ENCODE assay signal across 8 cellular contexts in the genomic region with DNA sequence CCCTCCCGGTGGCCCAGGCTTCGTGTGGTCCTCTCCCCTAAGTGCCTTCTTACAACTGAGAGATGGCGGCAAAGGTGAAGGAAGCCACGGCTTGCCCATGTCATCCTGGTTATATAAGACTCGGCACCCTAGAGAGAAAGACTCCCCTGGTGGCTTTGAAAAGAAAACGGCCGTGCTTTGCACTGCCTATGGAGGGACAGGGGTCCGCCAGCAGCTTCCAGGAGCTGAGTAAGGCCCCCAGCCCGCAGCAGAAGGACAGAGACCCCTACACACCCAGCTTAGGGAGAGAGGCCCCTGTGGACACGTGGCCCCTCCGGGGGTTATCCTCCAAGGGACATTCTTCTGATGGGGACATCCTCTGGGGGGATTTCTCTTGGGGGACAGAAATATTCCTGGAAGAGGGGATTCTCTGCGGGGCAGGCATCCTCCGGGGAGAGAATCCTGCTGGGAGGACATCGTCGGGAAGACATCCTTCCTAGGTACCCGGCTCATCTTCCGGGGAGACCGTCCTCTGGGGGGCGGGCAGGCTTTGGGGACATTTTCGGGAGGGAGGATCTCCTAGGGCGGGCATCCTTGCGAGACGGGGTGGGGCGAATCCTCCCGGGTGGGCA. TPM values are rescaled to one million over a fixed set of nuclear protein-coding genes. Genes with fewer than 3 reads are reported as not detected.
A peak's percentile ranks its signal among the peaks of the same experiment; 100 is the strongest.
DNase-seq lines count a peak whose midpoint lies in the region; ATAC-seq, FAIRE-seq and TF ChIP-seq lines count a peak whose summit lies in the region.

No MANE protein-coding gene starts in this region.

- POLR2A ChIA-PET in A673 (lab: Charles Lee; ENCODE audit: low non-redundant PET): interaction anchor here (0.7 kb wide), 1 partner anchor 10 kb away, joined by 4 read pairs; no protein-coding TSS in a partner anchor
- POLR2A ChIA-PET in activated CD4-positive, alpha-beta memory T cell treated with anti-CD3 and anti-CD28 coated beads for 36 hours (lab: Charles Lee): interaction anchor here (0.6 to 1.6 kb wide), 3 partner anchors 9 to 10 kb away, joined by 3 to 4 read pairs (median 3); no protein-coding TSS in a partner anchor

- H3K36me3 ChIP-seq in A673 (ENCODE audit: insufficient read depth, low read length, poor library complexity, severe bottlenecking): peaks cover 40% of the 10 kb centered on the region

- H3K4me3 ChIP-seq in A673 (ENCODE audit: low read depth, low read length, poor library complexity, severe bottlenecking): peak overlapping the region; percentile 96
- H3K4me3 ChIP-seq in iPS-18c (ENCODE audit: insufficient read depth, low read depth, low read length): peak overlapping the region; percentile 38

- CTCF ChIA-PET in A673 (lab: Charles Lee): no interaction called here
- CTCF ChIA-PET in activated CD4-positive, alpha-beta memory T cell treated with anti-CD3 and anti-CD28 coated beads for 36 hours (lab: Charles Lee): interaction anchor here (1.1 to 2.1 kb wide), 3 partner anchors 12 to 304 kb away, joined by 3 to 6 read pairs (median 3); no protein-coding TSS in a partner anchor

- 0 out of 2 replicates have a peak, but pooled peaks have one; percentile 8 for TF ChIP-seq CTCF in A673 (conservative IDR thresholded peaks at IDR 0.05; ENCODE audit: low read depth, low read length)

- peak overlapping the region; percentile 75 for H3K4me3 Mint-ChIP-seq in activated CD4-positive, alpha-beta memory T cell treated with anti-CD3 and anti-CD28 coated beads for 36 hours

- no peak for FAIRE-seq in GM12891 (lab: Jason Lieb, UNC)

- in situ Hi-C loops in KBM-7 (cut with MboI; ENCODE audit: low pct_unique_long_range_greater_than_20kb, low sequenced_read_pairs): no loop called here

- no peak for TF ChIP-seq POLR2A in GM12891 (IDR thresholded peaks at IDR 0.05; ENCODE audit: low read depth, low read length)

- peak overlapping the region; percentile 66 for H3K27ac Mint-ChIP-seq in activated CD4-positive, alpha-beta memory T cell treated with anti-CD3 and anti-CD28 coated beads for 36 hours

- no peaks in the 10 kb centered on the region for H3K9me3 ChIP-seq in A673 (ENCODE audit: low read depth, low read length, poor library complexity, severe bottlenecking)
- H3K9me3 ChIP-seq in iPS-18c (ENCODE audit: control insufficient read depth, insufficient read depth, low read length): no peaks in the 10 kb centered on the region

- ATAC-seq in GM19452 (IDR thresholded peaks at IDR 0.05; ENCODE audit: unreplicated experiment): peak; percentile 6

- DNase-seq in A673 (ENCODE audit: low spot score) (peak; percentile 57), GM12891 (ENCODE audit: insufficient read length, low spot score) (no peak), KBM-7 (no peak), SHP77 treated with DMSO at 0.1 percent for 48 hours (lab: John Stamatoyannopoulos, UW) (no peak)
- no peak for DNase-seq in activated CD4-positive, alpha-beta memory T cell treated with anti-CD3 and anti-CD28 coated beads for 36 hours

- H3K27me3 Mint-ChIP-seq in activated CD4-positive, alpha-beta memory T cell treated with anti-CD3 and anti-CD28 coated beads for 36 hours: no peaks in the 10 kb centered on the region

- H3K4me1 ChIP-seq in A673 (ENCODE audit: insufficient read depth, low read length, poor library complexity, severe bottlenecking): peaks cover 18% of the 10 kb centered on the region

- H3K9me3 Mint-ChIP-seq in activated CD4-positive, alpha-beta memory T cell treated with anti-CD3 and anti-CD28 coated beads for 36 hours: no peaks in the 10 kb centered on the region

- no TSS peak for BruUV-seq in A673 (replicated peaks; lab: Mats Ljungman, UMichigan)

- peaks cover 24% of the 10 kb centered on the region for H3K4me1 Mint-ChIP-seq in activated CD4-positive, alpha-beta memory T cell treated with anti-CD3 and anti-CD28 coated beads for 36 hours (ENCODE audit: low read depth)

- intact Hi-C loops in A673 (cut with micrococcal nuclease; ENCODE audit: unreplicated experiment): no loop called here
- intact Hi-C loops in activated CD4-positive, alpha-beta memory T cell treated with anti-CD3 and anti-CD28 coated beads for 36 hours (cut with micrococcal nuclease): loop anchor here (1.0 kb wide), 1 partner anchor 10 kb away; no protein-coding TSS in a partner anchor

- H3K27me3 ChIP-seq in A673 (replicated peaks; ENCODE audit: insufficient read depth, low read depth, low read length, poor library complexity): no peaks in the 10 kb centered on the region

- peaks cover 16% of the 10 kb centered on the region for H3K36me3 Mint-ChIP-seq in activated CD4-positive, alpha-beta memory T cell treated with anti-CD3 and anti-CD28 coated beads for 36 hours

- H3K27ac ChIP-seq in A673 (ENCODE audit: low read depth, low read length, poor library complexity, severe bottlenecking): peak overlapping the region; percentile 4
- peak overlapping the region; percentile 89 for H3K27ac ChIP-seq in temporal lobe (ENCODE audit: low read depth, low read length)

TF ChIP-seq in GM12891, 5 proteins besides CTCF, POLR2A, EP300 and RAD21:
- TF ChIP-seq POLR2AphosphoS5 (IDR thresholded peaks at IDR 0.05; ENCODE audit: low read depth, low read length) (no peak), TAF1 (IDR thresholded peaks at IDR 0.05; ENCODE audit: low read depth, low read length) (no peak), POU2F2 (IDR thresholded peaks at IDR 0.05; ENCODE audit: low read depth, low read length) (no peak), PAX5 (IDR thresholded peaks at IDR 0.05; ENCODE audit: insufficient read depth, low read length, severe bottlenecking) (no peak), SPI1 (IDR thresholded peaks at IDR 0.05; ENCODE audit: low read depth, low read length) (no peak)
TF ChIP-seq in GM12891: peak in this region for 0.

RNA-seq across cellular contexts. Expression of a gene that starts 0.5 kb away (rescaled TPM):
- 46.1 and 47.7 TPM in 2 replicates for total RNA-seq in A673 (2021)
- total RNA-seq in activated CD4-positive, alpha-beta memory T cell treated with anti-CD3 and anti-CD28 coated beads for 36 hours: 10 to 100 TPM; 35.0 to 39.0 TPM
- 17.9 TPM for total RNA-seq in temporal lobe
- polyA plus RNA-seq in GM12891 (2012; ENCODE audit: low read depth, missing spikeins): 25.8 TPM

RNA-seq across cellular contexts. Expression of a gene that starts 7.9 kb away (rescaled TPM):
- total RNA-seq in A673 (2021): 26.5 and 27.9 TPM in 2 replicates
- total RNA-seq in activated CD4-positive, alpha-beta memory T cell treated with anti-CD3 and anti-CD28 coated beads for 36 hours: 10 to 100 TPM; 10.6 to 10.8 TPM
- total RNA-seq in temporal lobe: 9.8 TPM
- 8.8 TPM for polyA plus RNA-seq in GM12891 (2012; ENCODE audit: low read depth, missing spikeins)

RNA-seq across cellular contexts. Expression of a gene that starts 12.7 kb away (rescaled TPM):
- total RNA-seq in A673 (2021): 8.4 and 11.7 TPM in 2 replicates
- not detected for total RNA-seq in activated CD4-positive, alpha-beta memory T cell treated with anti-CD3 and anti-CD28 coated beads for 36 hours
- total RNA-seq in temporal lobe: 22.9 TPM
- 1.6 TPM for polyA plus RNA-seq in GM12891 (2012; ENCODE audit: low read depth, missing spikeins)

RNA-seq across cellular contexts. Expression of a gene that starts 57.5 kb away (rescaled TPM):
- total RNA-seq in A673 (2021): 13.9 and 16.1 TPM in 2 replicates
- total RNA-seq in activated CD4-positive, alpha-beta memory T cell treated with anti-CD3 and anti-CD28 coated beads for 36 hours: 1 to 10 TPM; 4.7 to 5.0 TPM
- total RNA-seq in temporal lobe: 8.9 TPM
- 9.5 TPM for polyA plus RNA-seq in GM12891 (2012; ENCODE audit: low read depth, missing spikeins)
